In the genomic region with DNA sequence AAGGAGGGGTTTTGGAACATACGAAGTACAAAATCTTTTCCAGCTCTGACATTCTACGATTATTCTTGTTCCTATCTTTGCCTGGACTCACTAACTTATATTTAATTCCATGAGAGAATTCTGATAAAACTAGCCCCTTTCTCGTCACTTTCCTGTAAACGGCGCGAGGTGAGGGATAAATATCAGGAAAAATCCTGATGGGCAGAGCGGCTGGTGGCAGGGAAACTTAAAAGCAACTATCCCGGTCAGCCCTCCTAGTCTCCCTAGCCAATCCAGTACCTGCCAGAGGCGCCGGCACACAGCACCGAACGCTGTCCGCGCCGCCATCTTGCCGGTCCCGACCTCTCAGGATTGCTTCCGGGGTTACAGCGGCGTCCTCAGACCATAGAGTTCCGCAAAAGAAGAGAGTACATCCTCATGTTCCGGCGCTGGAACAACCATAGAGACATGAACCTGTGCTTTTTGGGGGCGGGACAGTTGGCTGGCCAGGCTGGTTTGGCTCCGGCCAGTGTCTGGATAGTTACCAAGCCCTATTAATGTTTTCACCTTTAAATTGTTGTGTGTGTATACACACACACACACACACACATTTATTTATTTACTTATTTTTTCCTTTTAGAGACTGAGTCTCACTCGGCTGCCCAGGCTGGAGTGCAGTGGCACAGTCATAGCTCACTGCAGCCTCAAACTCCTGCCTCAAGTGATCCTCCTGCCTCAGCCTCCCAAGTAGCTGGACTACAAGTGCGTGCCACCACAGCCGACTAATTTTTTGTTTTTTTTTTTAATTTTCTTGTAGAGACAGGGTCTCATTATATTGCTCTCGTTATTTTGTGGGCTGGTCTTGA, we compare ENCODE assay signal across 8 cellular contexts. TPM values are rescaled to one million over a fixed set of nuclear protein-coding genes. Genes with fewer than 3 reads are reported as not detected.
A peak's percentile ranks its signal among the peaks of the same experiment; 100 is the strongest.
DNase-seq lines count a peak whose midpoint lies in the region; ATAC-seq and TF ChIP-seq lines count a peak whose summit lies in the region.

A gene (minus strand): TSS at position 339 of the 845 bp plus-strand sequence. CDS start 12 bp downstream, at position 327.

- peaks cover 2% of the 10 kb centered on the region for H3K36me3 Mint-ChIP-seq in activated naive CD8-positive, alpha-beta T cell
- no peaks in the 10 kb centered on the region for H3K36me3 Mint-ChIP-seq in glutamatergic neuron (ENCODE audit: unreplicated experiment)

- H3K27ac ChIP-seq in osteoblast (ENCODE audit: low read depth, low read length) (peak within 1 kb of the TSS; percentile 94), thoracic aorta (peak within 1 kb of the TSS; percentile 79 to 80)

- ATAC-seq in HG02623 (IDR thresholded peaks at IDR 0.05; ENCODE audit: unreplicated experiment): peak; percentile 93
- peak; percentile 94 for ATAC-seq in thoracic aorta (ENCODE audit: insufficient number of reproducible peaks, low FRiP score, low read depth)

- H3K27me3 ChIP-seq in osteoblast (ENCODE audit: insufficient read depth, low read length): no peaks in the 10 kb centered on the region
- no peaks in the 10 kb centered on the region for H3K27me3 ChIP-seq in thoracic aorta (replicated peaks; ENCODE audit: insufficient read depth)

- CTCF ChIA-PET in GM10248 (lab: Yijun Ruan, JAX): interaction anchor here (1.0 to 1.4 kb wide), 4 partner anchors 12 to 330 kb away, joined by 3 to 13 read pairs (median 3); no protein-coding TSS in a partner anchor

- H3K4me3 ChIP-seq in osteoblast (ENCODE audit: insufficient read depth, low read length) (peak within 1 kb of the TSS; percentile 97), thoracic aorta (peak within 1 kb of the TSS; percentile 98)

- POLR2A ChIA-PET in GM10248 (lab: Yijun Ruan, JAX): no interaction called here

- H3K27me3 Mint-ChIP-seq in activated naive CD8-positive, alpha-beta T cell: no peaks in the 10 kb centered on the region
- H3K27me3 Mint-ChIP-seq in glutamatergic neuron (ENCODE audit: unreplicated experiment): no peaks in the 10 kb centered on the region

- H4K20me1 ChIP-seq in osteoblast (ENCODE audit: insufficient read depth, low read length): no peaks in the 10 kb centered on the region

- peak within 1 kb of the TSS; percentile 98 for H3K4me3 Mint-ChIP-seq in activated naive CD8-positive, alpha-beta T cell
- H3K4me3 Mint-ChIP-seq in glutamatergic neuron (ENCODE audit: unreplicated experiment): peak within 1 kb of the TSS; percentile 99

- H3K4me1 ChIP-seq in osteoblast (ENCODE audit: insufficient read depth, low read length) (peaks cover 14% of the 10 kb centered on the region), thoracic aorta (ENCODE audit: control insufficient read depth in 1 of 2, low read depth in 2 of 2) (peaks cover 9 to 17% of the 10 kb centered on the region in 2 donors)

- TF ChIP-seq CTCF in GM10248 (IDR thresholded peaks at IDR 0.05; ENCODE audit: control extremely low read depth, extremely low read depth, low read depth, missing control alignments): no peak
- no peak for TF ChIP-seq CTCF in glutamatergic neuron (IDR thresholded peaks at IDR 0.05; ENCODE audit: partially characterized antibody, unreplicated experiment)
- no peak for TF ChIP-seq CTCF in osteoblast (IDR thresholded peaks at IDR 0.05; ENCODE audit: extremely low read depth, low read depth, low read length)
- TF ChIP-seq CTCF in thoracic aorta (IDR thresholded peaks at IDR 0.05): no peak

- H2AFZ ChIP-seq in osteoblast (ENCODE audit: low read length): peak within 1 kb of the TSS; percentile 97

- peak within 1 kb of the TSS; percentile 97 for H3K4me2 ChIP-seq in osteoblast (ENCODE audit: insufficient read depth, low read length)

- peaks cover 28% of the 10 kb centered on the region for H3K4me1 Mint-ChIP-seq in activated naive CD8-positive, alpha-beta T cell (ENCODE audit: low read depth)
- H3K4me1 Mint-ChIP-seq in glutamatergic neuron (ENCODE audit: low read depth, unreplicated experiment): peaks cover 2% of the 10 kb centered on the region

- H3K36me3 ChIP-seq in osteoblast (ENCODE audit: insufficient read depth, low read length): peaks cover 13% of the 10 kb centered on the region
- peaks cover 4% of the 10 kb centered on the region for H3K36me3 ChIP-seq in thoracic aorta

- H3K9me3 Mint-ChIP-seq in activated naive CD8-positive, alpha-beta T cell (ENCODE audit: low read depth): no peaks in the 10 kb centered on the region
- H3K9me3 Mint-ChIP-seq in glutamatergic neuron (ENCODE audit: unreplicated experiment): no peaks in the 10 kb centered on the region

- DNase-seq in GM10248 (ENCODE audit: extremely low spot score): peak; percentile 92
- peak; percentile 96 for DNase-seq in NCI-H1105 (lab: John Stamatoyannopoulos, UW)
- DNase-seq in SKM-1 treated with dmso at 0.1 percent for 144 hours (lab: John Stamatoyannopoulos, UW; ENCODE audit: unreplicated experiment): peak; percentile 94
- DNase-seq in glutamatergic neuron: peak; percentile 91
- DNase-seq in osteoblast (ENCODE audit: insufficient read length, low spot score, missing footprints): peak; percentile 90
- peak; percentile 77 for DNase-seq in thoracic aorta (ENCODE audit: low spot score)

- H3K27ac Mint-ChIP-seq in activated naive CD8-positive, alpha-beta T cell: peak within 1 kb of the TSS; percentile 98
- peak within 1 kb of the TSS; percentile 94 for H3K27ac Mint-ChIP-seq in glutamatergic neuron (ENCODE audit: unreplicated experiment)

- H3K9me3 ChIP-seq in osteoblast (ENCODE audit: low read depth, low read length): no peaks in the 10 kb centered on the region
- no peaks in the 10 kb centered on the region for H3K9me3 ChIP-seq in thoracic aorta

- H3K79me2 ChIP-seq in osteoblast (ENCODE audit: insufficient read depth, low read length): peaks cover 33% of the 10 kb centered on the region

RNA-seq across cellular contexts. Expression of the gene that starts here (rescaled TPM):
- total RNA-seq in glutamatergic neuron (ENCODE audit: unreplicated experiment) (25.9 TPM), osteoblast (46.9 and 52.5 TPM in 2 replicates), thoracic aorta (10 to 100 TPM; 23.0 to 30.0 TPM)

Comparison
In these comparisons a context has a peak if more than half of its experiments do, and no peak if none do; other contexts are left out.
1. Peak in every context shown above with its lines: DNase-seq, ATAC-seq, H3K4me3 ChIP-seq and H3K27ac ChIP-seq.